ENCODE assay signal across 8 cellular contexts in the genomic region with DNA sequence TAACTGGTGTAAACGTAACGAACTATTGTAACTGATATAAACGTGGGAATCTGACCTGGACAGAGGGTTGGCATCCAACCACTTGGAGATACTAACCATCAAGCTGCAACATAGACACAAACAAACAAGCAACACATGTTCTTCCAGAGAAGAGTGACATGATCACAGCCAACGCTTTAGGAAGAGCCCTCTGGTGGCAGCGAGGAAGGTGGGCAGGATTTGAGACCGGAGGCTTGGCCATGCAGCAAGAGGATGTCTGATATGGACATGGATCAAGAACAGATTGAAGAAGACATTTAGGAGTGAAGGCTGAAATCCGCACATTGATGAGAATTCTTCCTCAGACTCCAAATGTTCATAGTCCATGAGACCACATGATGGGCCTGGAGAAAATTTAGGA. TPM values are rescaled to one million over a fixed set of nuclear protein-coding genes. Genes with fewer than 3 reads are reported as not detected.
DNase-seq lines count a peak whose midpoint lies in the region; ATAC-seq, FAIRE-seq and TF ChIP-seq lines count a peak whose summit lies in the region.

No MANE protein-coding gene starts in this region.

- ATAC-seq in A549 (peak; percentile 89 to 91), RWPE2 (ENCODE audit: low read depth) (peak; percentile 65; the same call in 1 of the 3 replicates), foreskin keratinocyte (peak; percentile 55), thoracic aorta (ENCODE audit: insufficient number of reproducible peaks, low FRiP score, low read depth) (no peak), GM19395 (IDR thresholded peaks at IDR 0.05; ENCODE audit: unreplicated experiment) (no peak)
- no peak for ATAC-seq in naive thymus-derived CD4-positive, alpha-beta T cell

- FAIRE-seq in A549 (lab: Jason Lieb, UNC) (peak; percentile 91), GM12892 (lab: Jason Lieb, UNC) (no peak)

- TF ChIP-seq RAD21 in A549 (conservative IDR thresholded peaks at IDR 0.05 in 1 of 2, IDR thresholded peaks at IDR 0.05 in 1 of 2), result peak; percentile 78 to 85

- DNase-seq in A549 (ENCODE audit: low read depth in 1 of 2, low spot score in 1 of 2) (peak; percentile 60 to 85), H4 (ENCODE audit: low spot score) (peak; percentile 66), RWPE2 (ENCODE audit: low spot score) (no peak), foreskin keratinocyte (no peak), thoracic aorta (ENCODE audit: low spot score) (no peak), GM12892 (ENCODE audit: insufficient read length) (no peak)
- no peak for DNase-seq in naive thymus-derived CD4-positive, alpha-beta T cell

- H3K36me3 ChIP-seq in RWPE2 (ENCODE audit: low read depth) (no peaks in the 10 kb centered on the region), thoracic aorta (no peaks in the 10 kb centered on the region)
- H3K36me3 ChIP-seq in naive thymus-derived CD4-positive, alpha-beta T cell (ENCODE audit: control insufficient read depth in 2 of 3, insufficient read depth in 3 of 3, low read length in 3 of 3), result no peaks in the 10 kb centered on the region

- H3K9me3 ChIP-seq in A549 (no peaks in the 10 kb centered on the region), RWPE2 (ENCODE audit: severe bottlenecking) (no peaks in the 10 kb centered on the region), thoracic aorta (no peaks in the 10 kb centered on the region)
- no peaks in the 10 kb centered on the region for H3K9me3 ChIP-seq in naive thymus-derived CD4-positive, alpha-beta T cell (ENCODE audit: control insufficient read depth in 2 of 3, low read length in 3 of 3)

- H3K4me1 ChIP-seq in A549 (peaks cover 18% of the 10 kb centered on the region), RWPE2 (ENCODE audit: insufficient read depth, poor library complexity, severe bottlenecking) (peaks cover 10% of the 10 kb centered on the region), foreskin keratinocyte (no peaks in the 10 kb centered on the region), thoracic aorta (ENCODE audit: control insufficient read depth in 1 of 2, low read depth in 2 of 2) (peaks cover 4 to 20% of the 10 kb centered on the region in 2 donors)
- no peaks in the 10 kb centered on the region for H3K4me1 ChIP-seq in naive thymus-derived CD4-positive, alpha-beta T cell (ENCODE audit: control insufficient read depth in 2 of 2, insufficient read depth in 2 of 2, low read length in 2 of 2)

- no peaks in the 10 kb centered on the region for H3K36me3 Mint-ChIP-seq in naive thymus-derived CD4-positive, alpha-beta T cell

- no peak overlapping the region for H3K4me2 ChIP-seq in A549

- POLR2A ChIA-PET in A549 (lab: Yijun Ruan, JAX), result no interaction called here
- POLR2A ChIA-PET in naive thymus-derived CD4-positive, alpha-beta T cell (lab: Charles Lee), result no interaction called here

- WGBS in A549 (ENCODE audit: missing lambda C conversion rate), result 22% methylated on average over 7 of the region's 7 CpGs

- H3K27me3 Mint-ChIP-seq in naive thymus-derived CD4-positive, alpha-beta T cell, result peaks cover 0 to 16% (median 12%) of the 10 kb centered on the region in 5 donors

- H3K4me3 ChIP-seq in A549, result no peak overlapping the region
- H3K4me3 ChIP-seq in RWPE2 (ENCODE audit: severe bottlenecking), result no peak overlapping the region
- H3K4me3 ChIP-seq in thoracic aorta, result no peak overlapping the region
- H3K4me3 ChIP-seq in naive thymus-derived CD4-positive, alpha-beta T cell (ENCODE audit: low read length), result no peak overlapping the region

- TF ChIP-seq CTCF in A549 (IDR thresholded peaks at IDR 0.05), result peak; percentile 82
- TF ChIP-seq CTCF in RWPE2 (IDR thresholded peaks at IDR 0.05; ENCODE audit: poor library complexity, severe bottlenecking), result peak; percentile 75
- peak; percentile 72 for TF ChIP-seq CTCF in foreskin keratinocyte (conservative IDR thresholded peaks at IDR 0.05)
- peak; percentile 43 for TF ChIP-seq CTCF in thoracic aorta (IDR thresholded peaks at IDR 0.05)

- intact Hi-C loops in naive thymus-derived CD4-positive, alpha-beta T cell (cut with micrococcal nuclease), result no loop called here

- no peak overlapping the region for H3K4me3 Mint-ChIP-seq in naive thymus-derived CD4-positive, alpha-beta T cell

- CTCF ChIA-PET in A549 (lab: Yijun Ruan, JAX), result interaction anchor here (0.6 to 4.8 kb wide), 26 partner anchors 8 to 172 kb away, joined by 3 to 31 read pairs (median 4); no protein-coding TSS in a partner anchor
- CTCF ChIA-PET in naive thymus-derived CD4-positive, alpha-beta T cell (lab: Charles Lee), result no interaction called here

- H3K27ac ChIP-seq in A549 (peak overlapping the region; percentile 25 to 67; a peak in 5 of 6 replicates), RWPE2 (ENCODE audit: poor library complexity, severe bottlenecking) (no peak overlapping the region), foreskin keratinocyte (no peak overlapping the region), thoracic aorta (no peak overlapping the region)
- H3K27ac ChIP-seq in naive thymus-derived CD4-positive, alpha-beta T cell (ENCODE audit: low read depth, low read length), result no peak overlapping the region

- no peak overlapping the region for H3K27ac Mint-ChIP-seq in naive thymus-derived CD4-positive, alpha-beta T cell

- no peaks in the 10 kb centered on the region for H3K27me3 ChIP-seq in RWPE2 (ENCODE audit: insufficient read depth, poor library complexity, severe bottlenecking)
- no peaks in the 10 kb centered on the region for H3K27me3 ChIP-seq in foreskin keratinocyte
- H3K27me3 ChIP-seq in thoracic aorta (replicated peaks; ENCODE audit: insufficient read depth), result no peaks in the 10 kb centered on the region
- H3K27me3 ChIP-seq in naive thymus-derived CD4-positive, alpha-beta T cell (ENCODE audit: control insufficient read depth in 2 of 2, insufficient read depth in 2 of 2, low read length in 2 of 2), result no peaks in the 10 kb centered on the region

- TF ChIP-seq POLR2A in A549 (IDR thresholded peaks at IDR 0.05; ENCODE audit: low read length) (no peak), GM12892 (IDR thresholded peaks at IDR 0.05; ENCODE audit: low read depth, low read length) (no peak)

- H3K9me3 Mint-ChIP-seq in naive thymus-derived CD4-positive, alpha-beta T cell, result peaks cover 0 to 4% (median 0%) of the 10 kb centered on the region in 11 donors

- no peak for TF ChIP-seq EP300 in A549 (IDR thresholded peaks at IDR 0.05)

- peaks cover 0 to 8% (median 0%) of the 10 kb centered on the region in 7 donors for H3K4me1 Mint-ChIP-seq in naive thymus-derived CD4-positive, alpha-beta T cell

TF ChIP-seq in A549, 52 proteins besides CTCF, POLR2A, EP300 and RAD21 (continues in another document):
- TF ChIP-seq HDAC2 (IDR thresholded peaks at IDR 0.05) (no peak), HOXB5 (CRISPR knock-in tag; IDR thresholded peaks at IDR 0.05) (no peak), HEYL (CRISPR knock-in tag; IDR thresholded peaks at IDR 0.05) (no peak), JUNB (IDR thresholded peaks at IDR 0.05) (no peak), SREBF2 (IDR thresholded peaks at IDR 0.05) (no peak)
- TF ChIP-seq, protein P1, sequence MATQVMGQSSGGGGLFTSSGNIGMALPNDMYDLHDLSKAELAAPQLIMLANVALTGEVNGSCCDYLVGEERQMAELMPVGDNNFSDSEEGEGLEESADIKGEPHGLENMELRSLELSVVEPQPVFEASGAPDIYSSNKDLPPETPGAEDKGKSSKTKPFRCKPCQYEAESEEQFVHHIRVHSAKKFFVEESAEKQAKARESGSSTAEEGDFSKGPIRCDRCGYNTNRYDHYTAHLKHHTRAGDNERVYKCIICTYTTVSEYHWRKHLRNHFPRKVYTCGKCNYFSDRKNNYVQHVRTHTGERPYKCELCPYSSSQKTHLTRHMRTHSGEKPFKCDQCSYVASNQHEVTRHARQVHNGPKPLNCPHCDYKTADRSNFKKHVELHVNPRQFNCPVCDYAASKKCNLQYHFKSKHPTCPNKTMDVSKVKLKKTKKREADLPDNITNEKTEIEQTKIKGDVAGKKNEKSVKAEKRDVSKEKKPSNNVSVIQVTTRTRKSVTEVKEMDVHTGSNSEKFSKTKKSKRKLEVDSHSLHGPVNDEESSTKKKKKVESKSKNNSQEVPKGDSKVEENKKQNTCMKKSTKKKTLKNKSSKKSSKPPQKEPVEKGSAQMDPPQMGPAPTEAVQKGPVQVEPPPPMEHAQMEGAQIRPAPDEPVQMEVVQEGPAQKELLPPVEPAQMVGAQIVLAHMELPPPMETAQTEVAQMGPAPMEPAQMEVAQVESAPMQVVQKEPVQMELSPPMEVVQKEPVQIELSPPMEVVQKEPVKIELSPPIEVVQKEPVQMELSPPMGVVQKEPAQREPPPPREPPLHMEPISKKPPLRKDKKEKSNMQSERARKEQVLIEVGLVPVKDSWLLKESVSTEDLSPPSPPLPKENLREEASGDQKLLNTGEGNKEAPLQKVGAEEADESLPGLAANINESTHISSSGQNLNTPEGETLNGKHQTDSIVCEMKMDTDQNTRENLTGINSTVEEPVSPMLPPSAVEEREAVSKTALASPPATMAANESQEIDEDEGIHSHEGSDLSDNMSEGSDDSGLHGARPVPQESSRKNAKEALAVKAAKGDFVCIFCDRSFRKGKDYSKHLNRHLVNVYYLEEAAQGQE (IDR thresholded peaks at IDR 0.05), result no peak
- TF ChIP-seq, protein P2, sequence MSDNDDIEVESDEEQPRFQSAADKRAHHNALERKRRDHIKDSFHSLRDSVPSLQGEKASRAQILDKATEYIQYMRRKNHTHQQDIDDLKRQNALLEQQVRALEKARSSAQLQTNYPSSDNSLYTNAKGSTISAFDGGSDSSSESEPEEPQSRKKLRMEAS (IDR thresholded peaks at IDR 0.05), result peak; percentile 79

RNA-seq across cellular contexts. Expression of a gene that starts 40.3 kb away (rescaled TPM):
- 51.6 and 61.2 TPM in 2 replicates for polyA plus RNA-seq in A549 (2011; rRNA removed)
- 27.0 and 30.6 TPM in 2 replicates for polyA plus RNA-seq in A549 (2012; cell fraction: cytosol; rRNA removed)
- polyA plus RNA-seq in A549 (2012; cell fraction: nucleus; rRNA removed), result 77.1 and 86.0 TPM in 2 replicates
- polyA plus RNA-seq in A549 (2017; fragmentation: RNase III; extraction: RNeasy Plus Mini Kit Qiagen cat#74134 plus additional on column Dnase treatment), result 26.7 to 28.8 TPM (median 27.9 TPM) in 3 replicates
- 104 and 125 TPM in 2 replicates for polyA minus RNA-seq in A549 (2011; rRNA and poly(A)+ RNA removed)
- 9.7 and 10.1 TPM in 2 replicates for total RNA-seq in H4 (2014; rRNA removed; shearing (Covaris generic))
- total RNA-seq in foreskin keratinocyte, result 34.9 and 35.7 TPM in 2 replicates
- 3.9 and 4.9 TPM in 2 replicates for polyA plus RNA-seq in foreskin keratinocyte
- total RNA-seq in thoracic aorta, result 10 to 100 TPM; 45.6 to 85.4 TPM
- 100 to 1,000 TPM in 1 of 5 experiments, 10 to 100 TPM in 4; 46.9 to 110 (median 77.8) TPM for total RNA-seq in naive thymus-derived CD4-positive, alpha-beta T cell
- polyA plus RNA-seq in naive thymus-derived CD4-positive, alpha-beta T cell, result 10 to 100 TPM; 13.4 to 19.8 TPM
- polyA plus RNA-seq in GM12892 (2012; ENCODE audit: missing spikeins), result 12.4 TPM

Comparison
In these comparisons a context has a peak if more than half of its experiments do, and no peak if none do; other contexts are left out.
1. ATAC-seq: peak in A549 (2 of 2), RWPE2 (single experiment) and foreskin keratinocyte (single experiment); none in thoracic aorta (single experiment), naive thymus-derived CD4-positive, alpha-beta T cell (single experiment) and GM19395 (single experiment).
2. DNase-seq: peak in A549 (2 of 2) and H4 (single experiment); none in RWPE2 (single experiment), foreskin keratinocyte (0 of 2), thoracic aorta (single experiment), naive thymus-derived CD4-positive, alpha-beta T cell (0 of 9) and GM12892 (single experiment).
3. H3K27ac ChIP-seq: peak in A549 (2 of 2); none in RWPE2 (single experiment), foreskin keratinocyte (single experiment), thoracic aorta (0 of 2) and naive thymus-derived CD4-positive, alpha-beta T cell (single experiment).
4. Peak in every context shown above with its lines, with median percentiles within 50 percentile points of each other: CTCF ChIP-seq.